Comparison of ENCODE assay signal across 8 cellular contexts in the genomic region with DNA sequence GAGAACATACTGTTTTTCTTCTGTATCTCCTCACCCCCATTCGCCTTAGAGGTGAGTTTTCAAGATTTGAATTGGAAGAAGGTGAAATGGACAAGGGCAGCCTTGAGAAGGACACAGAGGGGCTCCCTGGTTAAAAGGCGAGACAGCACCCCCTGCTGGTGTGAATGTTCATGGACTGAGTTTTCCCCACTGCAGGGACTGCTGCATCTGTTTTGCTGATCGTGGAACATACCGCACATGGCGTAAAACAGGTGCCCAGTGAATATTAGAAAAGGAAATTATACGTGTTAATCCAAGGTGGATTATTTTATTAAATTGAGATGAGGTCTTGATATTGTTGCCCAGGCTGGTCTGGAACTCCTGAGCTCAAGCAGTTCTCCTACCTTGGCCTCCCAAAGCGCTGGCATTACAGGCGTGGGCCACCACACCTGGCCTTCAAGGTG. TPM values are rescaled to one million over a fixed set of nuclear protein-coding genes. Genes with fewer than 3 reads are reported as not detected.
DNase-seq lines count a peak whose midpoint lies in the region; ATAC-seq and FAIRE-seq lines count a peak whose summit lies in the region.

No MANE protein-coding gene starts in this region.

- FAIRE-seq in GM19239 (lab: Jason Lieb, UNC), result peak; percentile 74

- H3K9me3 Mint-ChIP-seq in activated CD4-positive, alpha-beta memory T cell treated with anti-CD3 and anti-CD28 coated beads for 36 hours, result no peaks in the 10 kb centered on the region
- H3K9me3 Mint-ChIP-seq in memory B cell, result no peaks in the 10 kb centered on the region

- in situ Hi-C loops in ACHN (cut with HindIII; ENCODE audit: low pct_ligation_motif_present, low pct_unique_long_range_greater_than_20kb, low sequenced_read_pairs), result no loop called here

- peaks cover 19% of the 10 kb centered on the region for H3K36me3 Mint-ChIP-seq in activated CD4-positive, alpha-beta memory T cell treated with anti-CD3 and anti-CD28 coated beads for 36 hours
- H3K36me3 Mint-ChIP-seq in memory B cell, result peaks cover 7% of the 10 kb centered on the region

- POLR2A ChIA-PET in activated CD4-positive, alpha-beta memory T cell treated with anti-CD3 and anti-CD28 coated beads for 36 hours (lab: Charles Lee), result no interaction called here

- peaks cover 12% of the 10 kb centered on the region for H3K4me1 Mint-ChIP-seq in activated CD4-positive, alpha-beta memory T cell treated with anti-CD3 and anti-CD28 coated beads for 36 hours (ENCODE audit: low read depth)
- peaks cover 5% of the 10 kb centered on the region for H3K4me1 Mint-ChIP-seq in memory B cell

- DNase-seq in ACHN, result peak; percentile 69
- DNase-seq in GM19239 (ENCODE audit: insufficient read length, low spot score), result peak; percentile 59
- peak; percentile 92 for DNase-seq in NCI-H510A treated with DMSO at 0.1 percent for 48 hours (lab: John Stamatoyannopoulos, UW)
- peak; percentile 83 for DNase-seq in activated CD4-positive, alpha-beta memory T cell treated with anti-CD3 and anti-CD28 coated beads for 36 hours
- peak; percentile 83 for DNase-seq in ecto neural progenitor cell (ENCODE audit: low spot score)
- peak; percentile 69 to 80 for DNase-seq in memory B cell (ENCODE audit: low spot score in 2 of 2)
- DNase-seq in stimulated activated CD8-positive, alpha-beta memory T cell treated with anti-CD3 and anti-CD28 coated beads, Interleukin-15, amount 100 ng/mL, for 4 hours (ENCODE audit: low read depth in 2 of 2), result peak; percentile 22 to 48

- CTCF ChIA-PET in activated CD4-positive, alpha-beta memory T cell treated with anti-CD3 and anti-CD28 coated beads for 36 hours (lab: Charles Lee), result interaction anchor here (0.6 to 3.2 kb wide), 18 partner anchors 9 to 423 kb away, joined by 3 to 14 read pairs (median 4); no protein-coding TSS in a partner anchor

- ATAC-seq in memory B cell (ENCODE audit: low read depth) (peak; percentile 79), GM18517 (IDR thresholded peaks at IDR 0.05; ENCODE audit: unreplicated experiment) (no peak)

- intact Hi-C loops in activated CD4-positive, alpha-beta memory T cell treated with anti-CD3 and anti-CD28 coated beads for 36 hours (cut with micrococcal nuclease), result loop anchor here (5.0 to 10.0 kb wide), 2 partner anchors 67 to 270 kb away; a partner anchor contains a TSS

- no peak overlapping the region for H3K4me3 Mint-ChIP-seq in activated CD4-positive, alpha-beta memory T cell treated with anti-CD3 and anti-CD28 coated beads for 36 hours
- H3K4me3 Mint-ChIP-seq in memory B cell, result no peak overlapping the region

- peak overlapping the region; percentile 50 for H3K27ac Mint-ChIP-seq in activated CD4-positive, alpha-beta memory T cell treated with anti-CD3 and anti-CD28 coated beads for 36 hours
- peak overlapping the region; percentile 17 for H3K27ac Mint-ChIP-seq in memory B cell

- no peaks in the 10 kb centered on the region for H3K27me3 Mint-ChIP-seq in activated CD4-positive, alpha-beta memory T cell treated with anti-CD3 and anti-CD28 coated beads for 36 hours
- H3K27me3 Mint-ChIP-seq in memory B cell, result no peaks in the 10 kb centered on the region

RNA-seq across cellular contexts. Expression of a gene that starts 54.5 kb away (rescaled TPM):
- 100 to 1,000 TPM; 117 to 119 TPM for total RNA-seq in activated CD4-positive, alpha-beta memory T cell treated with anti-CD3 and anti-CD28 coated beads for 36 hours

Comparison
In these comparisons a context has a peak if more than half of its experiments do, and no peak if none do; other contexts are left out.
1. DNase-seq: peak in every context shown above with its lines; median percentile 92 in NCI-H510A treated with DMSO at 0.1 percent for 48 hours; 83 in activated CD4-positive, alpha-beta memory T cell treated with anti-CD3 and anti-CD28 coated beads for 36 hours; 83 in ecto neural progenitor cell; 74 in memory B cell; 69 in ACHN; 59 in GM19239; 35 in stimulated activated CD8-positive, alpha-beta memory T cell treated with anti-CD3 and anti-CD28 coated beads, Interleukin-15, amount 100 ng/mL, for 4 hours.